In genomic region chr10:1687190-1687589, GRCh38 we compare ENCODE assay signal across 16 cellular contexts. TPM values are rescaled to one million over a fixed set of nuclear protein-coding genes. Genes with fewer than 3 reads are reported as not detected.
A peak's percentile ranks its signal among the peaks of the same experiment; 100 is the strongest.
DNase-seq lines count a peak whose midpoint lies in the region; ATAC-seq and TF ChIP-seq lines count a peak whose summit lies in the region.
"Had no signal": no experiment of that assay in that cellular context is flagged by ENCODE, and none has a peak within 500 bp of the region (broad histone marks: within the 10 kb centered on the region; RNA-seq: fewer than 3 reads in every experiment).

No MANE protein-coding gene starts in this region.

- H3K27ac ChIP-seq in A673 (ENCODE audit: low read depth, low read length, poor library complexity, severe bottlenecking), result no peak overlapping the region
- no peak overlapping the region for H3K27ac ChIP-seq in RWPE2 (ENCODE audit: poor library complexity, severe bottlenecking)
- H3K27ac ChIP-seq in hepatocyte, result no peak overlapping the region
- H3K27ac ChIP-seq in OCI-LY7 (ENCODE audit: low read depth, low read length, poor library complexity, severe bottlenecking), result no peak overlapping the region
- H3K27ac ChIP-seq in right atrium auricular region, result no peak overlapping the region
- H3K27ac ChIP-seq: C4-2B had no signal

- H2AFZ ChIP-seq in hepatocyte (no peak overlapping the region), OCI-LY7 (ENCODE audit: low read length) (no peak overlapping the region)

- CTCF ChIA-PET in A673 (lab: Charles Lee), result no interaction called here
- CTCF ChIA-PET in OCI-LY7 (lab: Charles Lee; ENCODE audit: unreplicated experiment), result no interaction called here

- TF ChIP-seq CTCF in A673 (conservative IDR thresholded peaks at IDR 0.05; ENCODE audit: low read depth, low read length), result no peak
- no peak for TF ChIP-seq CTCF in RWPE2 (IDR thresholded peaks at IDR 0.05; ENCODE audit: poor library complexity, severe bottlenecking)
- no peak for TF ChIP-seq CTCF in hepatocyte (IDR thresholded peaks at IDR 0.05; ENCODE audit: poor library complexity)
- no peak for TF ChIP-seq CTCF in OCI-LY7 (conservative IDR thresholded peaks at IDR 0.05; ENCODE audit: low read length)
- no peak for TF ChIP-seq CTCF in right atrium auricular region (IDR thresholded peaks at IDR 0.05)
- TF ChIP-seq CTCF in foreskin fibroblast (IDR thresholded peaks at IDR 0.05; ENCODE audit: low read depth, low read length), result no peak

- H3K36me3 ChIP-seq in A673 (ENCODE audit: insufficient read depth, low read length, poor library complexity, severe bottlenecking) (no peaks in the 10 kb centered on the region), RWPE2 (ENCODE audit: low read depth) (no peaks in the 10 kb centered on the region), hepatocyte (replicated peaks; ENCODE audit: insufficient read depth, low read depth) (no peaks in the 10 kb centered on the region), OCI-LY7 (ENCODE audit: insufficient read depth, low read length) (no peaks in the 10 kb centered on the region), right atrium auricular region (no peaks in the 10 kb centered on the region)

- H3K4me2 ChIP-seq in hepatocyte (no peak overlapping the region), OCI-LY7 (ENCODE audit: low read length) (no peak overlapping the region)

- peak; percentile 29; the same call in 1 of the 3 replicates for ATAC-seq in RWPE2 (ENCODE audit: low read depth)
- ATAC-seq: HepG2 had no signal

- no TSS peak for BruUV-seq in A673 (replicated peaks; lab: Mats Ljungman, UMichigan)
- BruUV-seq in OCI-LY7 (replicated peaks; lab: Mats Ljungman, UMichigan), result no TSS peak

- H3K4me3 ChIP-seq in A673 (ENCODE audit: low read depth, low read length, poor library complexity, severe bottlenecking) (no peak overlapping the region), RWPE2 (ENCODE audit: severe bottlenecking) (no peak overlapping the region), hepatocyte (no peak overlapping the region), OCI-LY7 (ENCODE audit: low read depth, low read length, poor library complexity, severe bottlenecking) (no peak overlapping the region), right atrium auricular region (no peak overlapping the region), foreskin fibroblast (ENCODE audit: low read depth in 1 of 2, low read length in 2 of 2) (no peak overlapping the region)

- H3K9me3 ChIP-seq in A673 (ENCODE audit: low read depth, low read length, poor library complexity, severe bottlenecking) (no peaks in the 10 kb centered on the region), RWPE2 (ENCODE audit: severe bottlenecking) (no peaks in the 10 kb centered on the region), hepatocyte (ENCODE audit: low read depth) (no peaks in the 10 kb centered on the region), OCI-LY7 (ENCODE audit: low read length) (no peaks in the 10 kb centered on the region), right atrium auricular region (no peaks in the 10 kb centered on the region)
- H3K9me3 ChIP-seq: Caco-2 had no signal

- H3K79me2 ChIP-seq in hepatocyte, result no peaks in the 10 kb centered on the region
- H3K79me2 ChIP-seq in OCI-LY7 (ENCODE audit: insufficient read depth, low read depth, low read length), result no peaks in the 10 kb centered on the region

- DNase-seq in A673 (ENCODE audit: low spot score) (peak; percentile 49), Daoy (ENCODE audit: low read depth) (peak; percentile 44), RWPE2 (ENCODE audit: low spot score) (no peak), hepatocyte (ENCODE audit: low spot score) (peak; percentile 23), OCI-LY7 (ENCODE audit: low spot score) (no peak), right atrium auricular region (ENCODE audit: low spot score) (no peak), foreskin fibroblast (no peak)
- no peak for DNase-seq in activated CD4-positive, alpha-beta T cell treated with anti-CD3 and anti-CD28 coated beads, Interleukin-2, amount 50 U/mL, for 1 hour
- DNase-seq: CD4-positive, alpha-beta memory T cell; DMS 273 treated with DMSO at 0.1 percent for 48 hours; HCEC 1CT; HFFc6 had no signal

- H3K4me1 ChIP-seq in A673 (ENCODE audit: insufficient read depth, low read length, poor library complexity, severe bottlenecking) (no peaks in the 10 kb centered on the region), RWPE2 (ENCODE audit: insufficient read depth, poor library complexity, severe bottlenecking) (no peaks in the 10 kb centered on the region), hepatocyte (ENCODE audit: insufficient read depth) (no peaks in the 10 kb centered on the region), OCI-LY7 (ENCODE audit: insufficient read depth, low read length, poor library complexity, severe bottlenecking) (no peaks in the 10 kb centered on the region), right atrium auricular region (no peaks in the 10 kb centered on the region)
- H3K4me1 ChIP-seq: Caco-2 had no signal

- 84% methylated on average over 5 of the region's 5 CpGs for WGBS in hepatocyte (ENCODE audit: low lambda C conversion rate, missing lambda C conversion rate)

- POLR2A ChIA-PET in A673 (lab: Charles Lee; ENCODE audit: low non-redundant PET) (no interaction called here), OCI-LY7 (lab: Charles Lee) (interaction anchor here (0.7 kb wide), 1 partner anchor 373 kb away, joined by 4 read pairs; no protein-coding TSS in a partner anchor)

- peaks cover 79% of the 10 kb centered on the region for H3K27me3 ChIP-seq in A673 (replicated peaks; ENCODE audit: insufficient read depth, low read depth, low read length, poor library complexity)
- H3K27me3 ChIP-seq in RWPE2 (ENCODE audit: insufficient read depth, poor library complexity, severe bottlenecking), result peaks cover 5% of the 10 kb centered on the region
- H3K27me3 ChIP-seq in hepatocyte, result no peaks in the 10 kb centered on the region
- no peaks in the 10 kb centered on the region for H3K27me3 ChIP-seq in right atrium auricular region

- H3K9me2 ChIP-seq in hepatocyte (replicated peaks; ENCODE audit: insufficient read depth), result no peaks in the 10 kb centered on the region
- no peaks in the 10 kb centered on the region for H3K9me2 ChIP-seq in OCI-LY7 (ENCODE audit: insufficient read depth, low read length)

- intact Hi-C loops in A673 (cut with micrococcal nuclease; ENCODE audit: unreplicated experiment) (no loop called here), OCI-LY7 (cut with micrococcal nuclease; ENCODE audit: unreplicated experiment) (no loop called here)

- no peaks in the 10 kb centered on the region for H4K20me1 ChIP-seq in hepatocyte (ENCODE audit: insufficient read depth, poor library complexity, severe bottlenecking)
- H4K20me1 ChIP-seq in OCI-LY7 (ENCODE audit: insufficient read depth, low read length), result no peaks in the 10 kb centered on the region

RNA-seq across cellular contexts. Expression of gene ADARB2, which starts 50.1 kb away (rescaled TPM):
- total RNA-seq in A673 (2021) (0.17 TPM in 1 of 2 replicates, not detected in the other), hepatocyte (0.13 and 1.4 TPM in 2 replicates), OCI-LY7 (2022) (not detected in 2 replicates), right atrium auricular region (under 1 TPM; 0.33 to 0.71 TPM)
- total RNA-seq in Daoy (2014; rRNA removed; shearing (Covaris generic)), result 0.11 and 0.39 TPM in 2 replicates
- 0.10 and 0.48 TPM in 2 replicates for polyA plus RNA-seq in hepatocyte
- 0.03 TPM in 1 of 2 replicates, not detected in the other for total RNA-seq in OCI-LY7 (2014; rRNA removed; shearing (Covaris generic))
- total RNA-seq: G401, HepG2, HFFc6 had no signal
- polyA plus RNA-seq: CD4-positive, alpha-beta memory T cell; HepG2 had no signal

Comparison
In these comparisons a context has a peak if more than half of its experiments do, and no peak if none do; other contexts are left out.
1. DNase-seq: peak in A673 (single experiment), Daoy (single experiment) and hepatocyte (single experiment); none in RWPE2 (single experiment), OCI-LY7 (single experiment), right atrium auricular region (single experiment), foreskin fibroblast (0 of 2) and activated CD4-positive, alpha-beta T cell treated with anti-CD3 and anti-CD28 coated beads, Interleukin-2, amount 50 U/mL, for 1 hour (single experiment).